ENCODE assay signal across 8 cellular contexts in the genomic region with DNA sequence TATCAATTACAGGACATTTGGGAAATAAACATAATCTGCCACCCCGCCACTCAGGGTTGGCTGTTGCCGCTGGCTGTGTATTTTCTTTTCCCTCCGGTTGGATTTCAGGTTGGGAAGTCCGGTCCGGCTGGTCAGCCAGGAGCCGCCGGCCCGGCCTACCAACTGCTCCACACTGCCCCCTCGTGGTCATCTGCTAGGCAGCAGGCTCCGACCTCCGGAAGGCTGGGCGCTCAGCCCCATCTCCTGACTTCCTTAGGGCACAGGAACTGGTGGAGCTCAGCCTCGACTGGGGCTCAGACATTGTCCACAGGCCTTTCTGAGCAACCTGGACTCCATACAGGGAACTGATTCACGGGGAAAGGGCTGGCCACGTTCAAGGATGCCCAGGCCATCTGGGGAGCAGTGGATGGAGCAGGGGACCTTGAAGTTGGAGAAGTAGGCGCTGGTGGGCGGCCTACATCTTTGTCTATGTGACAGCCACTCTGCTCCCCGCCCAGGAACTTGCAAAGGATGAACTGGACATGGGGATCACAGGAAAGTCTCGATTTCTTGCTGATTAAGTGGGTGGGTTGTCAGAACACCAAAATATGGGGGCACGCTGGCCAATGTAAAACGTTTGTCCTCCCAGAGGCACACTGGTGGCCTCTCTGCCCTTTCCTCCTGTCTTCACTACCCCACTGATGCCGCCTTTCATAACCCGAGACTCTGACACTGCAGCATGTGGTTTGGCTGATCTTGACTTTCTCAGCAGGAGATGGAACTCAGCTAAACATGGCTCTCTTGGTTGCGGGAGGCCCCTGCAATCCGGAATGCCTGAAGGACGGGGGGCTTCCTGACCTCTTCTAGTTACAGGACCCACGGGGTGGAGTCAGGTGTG. TPM values are rescaled to one million over a fixed set of nuclear protein-coding genes. Genes with fewer than 3 reads are reported as not detected.
DNase-seq lines count a peak whose midpoint lies in the region; ATAC-seq and TF ChIP-seq lines count a peak whose summit lies in the region.

No MANE protein-coding gene starts in this region.

- H3K9me3 ChIP-seq in Peyer's patch = no peaks in the 10 kb centered on the region

- H3K4me1 ChIP-seq in Peyer's patch = no peaks in the 10 kb centered on the region

- no peaks in the 10 kb centered on the region for H3K36me3 ChIP-seq in Peyer's patch

- TF ChIP-seq CTCF in Peyer's patch (IDR thresholded peaks at IDR 0.05) (peak; percentile 73 to 95 (median 88)), fibroblast of mammary gland (conservative IDR thresholded peaks at IDR 0.05; ENCODE audit: control insufficient read depth, insufficient read depth, low read depth, low read length) (peak; percentile 89), nephron (IDR thresholded peaks at IDR 0.05; ENCODE audit: unreplicated experiment in 3 of 3) (peak; percentile 95 to 98 (median 97))

- no peaks in the 10 kb centered on the region for H3K9me3 Mint-ChIP-seq in activated T-cell treated with anti-CD3 and anti-CD28 coated beads, Interleukin-2, amount 50 U/mL, for 72 hours
- H3K9me3 Mint-ChIP-seq in nephron = peaks cover 4% of the 10 kb centered on the region

- no peak overlapping the region for H3K27ac Mint-ChIP-seq in activated T-cell treated with anti-CD3 and anti-CD28 coated beads, Interleukin-2, amount 50 U/mL, for 72 hours
- H3K27ac Mint-ChIP-seq in nephron = peak overlapping the region in 1 of 3 experiments; percentile 34

- peak; percentile 75 for ATAC-seq in GM18867 (IDR thresholded peaks at IDR 0.05; ENCODE audit: unreplicated experiment)
- peak; percentile 85 for ATAC-seq in HG03175 (IDR thresholded peaks at IDR 0.05; ENCODE audit: unreplicated experiment)
- ATAC-seq in activated T-cell treated with anti-CD3 and anti-CD28 coated beads, Interleukin-2, amount 50 U/mL, for 72 hours (replicated peaks in 1 of 2) = peak; percentile 49 to 67
- peak; percentile 62 for ATAC-seq in stimulated activated naive CD8-positive, alpha-beta T cell treated with anti-CD3 and anti-CD28 coated beads, Interleukin-15, Interleukin-2, amounts not matched to agents 100 U/mL and 50 U/mL, for 24 hours

- H3K27ac ChIP-seq in Peyer's patch = no peak overlapping the region

- peaks cover 6% of the 10 kb centered on the region for H3K4me1 Mint-ChIP-seq in activated T-cell treated with anti-CD3 and anti-CD28 coated beads, Interleukin-2, amount 50 U/mL, for 72 hours (ENCODE audit: low read depth)
- peaks cover 24% of the 10 kb centered on the region for H3K4me1 Mint-ChIP-seq in nephron

- DNase-seq in Ammon's horn (ENCODE audit: low spot score) (peak; percentile 83), Peyer's patch (peak; percentile 55 to 87 (median 84)), fibroblast of mammary gland (ENCODE audit: low read depth) (peak; percentile 72)
- DNase-seq in activated T-cell treated with anti-CD3 and anti-CD28 coated beads, Interleukin-2, amount 50 U/mL, for 72 hours = peak; percentile 69 to 81
- peak; percentile 81 for DNase-seq in stimulated activated naive CD8-positive, alpha-beta T cell treated with anti-CD3 and anti-CD28 coated beads, Interleukin-15, Interleukin-2, amounts not matched to agents 100 U/mL and 50 U/mL, for 24 hours

- no peaks in the 10 kb centered on the region for H3K27me3 ChIP-seq in Peyer's patch

- no peaks in the 10 kb centered on the region for H3K36me3 Mint-ChIP-seq in activated T-cell treated with anti-CD3 and anti-CD28 coated beads, Interleukin-2, amount 50 U/mL, for 72 hours (ENCODE audit: insufficient read depth in 2 of 2)
- H3K36me3 Mint-ChIP-seq in nephron (ENCODE audit: low read depth) = no peaks in the 10 kb centered on the region

- peaks cover 21% of the 10 kb centered on the region for H3K27me3 Mint-ChIP-seq in activated T-cell treated with anti-CD3 and anti-CD28 coated beads, Interleukin-2, amount 50 U/mL, for 72 hours (ENCODE audit: low read depth)
- H3K27me3 Mint-ChIP-seq in nephron (ENCODE audit: low read depth) = peaks cover 6% of the 10 kb centered on the region

- no peak for TF ChIP-seq POLR2A in Peyer's patch (IDR thresholded peaks at IDR 0.05)

- H3K4me3 Mint-ChIP-seq in activated T-cell treated with anti-CD3 and anti-CD28 coated beads, Interleukin-2, amount 50 U/mL, for 72 hours = peak overlapping the region; percentile 53 to 59
- H3K4me3 Mint-ChIP-seq in nephron = no peak overlapping the region

- H3K4me3 ChIP-seq in Peyer's patch (peak overlapping the region in 1 of 4 donors; percentile 5), fibroblast of mammary gland (ENCODE audit: control insufficient read depth, low read depth, low read length) (no peak overlapping the region)

RNA-seq across cellular contexts. Expression of gene NXNL2, which starts 43.7 kb away (rescaled TPM):
- total RNA-seq in Peyer's patch = not detected
- total RNA-seq in activated T-cell treated with anti-CD3 and anti-CD28 coated beads, Interleukin-2, amount 50 U/mL, for 72 hours = not detected

Comparison
In these comparisons a context has a peak if more than half of its experiments do, and no peak if none do; other contexts are left out.
1. H3K4me3 Mint-ChIP-seq: peak in activated T-cell treated with anti-CD3 and anti-CD28 coated beads, Interleukin-2, amount 50 U/mL, for 72 hours (2 of 2); none in nephron (0 of 3).
2. Peak in every context shown above with its lines, with median percentiles within 50 percentile points of each other: DNase-seq, ATAC-seq and CTCF ChIP-seq.